23 cellular contexts compared by ENCODE assay signal in the genomic region with DNA sequence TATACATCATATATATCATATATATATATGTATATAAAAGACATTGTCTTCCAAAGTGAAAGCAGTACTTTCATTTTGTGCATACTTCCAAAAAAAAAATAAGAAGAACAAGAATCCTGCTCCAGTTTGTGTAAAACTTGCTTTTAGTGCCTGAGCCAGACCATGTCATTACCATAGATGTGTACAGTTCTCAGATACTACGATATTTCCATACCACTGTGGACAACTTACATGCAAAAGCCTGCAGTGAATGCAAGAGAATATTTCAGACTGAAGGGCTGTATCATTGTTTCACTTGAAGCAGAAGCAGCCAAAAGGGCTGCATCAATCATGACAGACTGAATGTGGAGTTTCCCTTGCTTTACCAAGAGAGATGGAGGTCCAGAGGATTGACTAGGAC.
"Had no signal": no experiment of that assay in that cellular context is flagged by ENCODE, and none has a peak within 500 bp of the region (broad histone marks: within the 10 kb centered on the region; RNA-seq: fewer than 3 reads in every experiment).

No MANE protein-coding gene starts in this region.

- H3K27ac ChIP-seq: adrenal gland, foreskin keratinocyte, lower lobe of right lung, thoracic aorta, upper lobe of right lung had no signal

- DNase-seq: activated CD4-positive, alpha-beta T cell treated with anti-CD3 and anti-CD28 coated beads, Interleukin-2, amount 50 U/mL, for 48 hours; activated effector memory CD4-positive, alpha-beta T cell treated with anti-CD3 and anti-CD28 coated beads, Interleukin-2, amount 50 U/mL, for 16 hours; activated naive CD4-positive, alpha-beta T cell treated with anti-CD3 and anti-CD28 coated beads, Interleukin-2, amount 10 ng/mL, durations not matched to agents 7 days and 5 days; activated T-cell treated with anti-CD3 and anti-CD28 coated beads, Interleukin-2, amount 50 U/mL, for 72 hours; adrenal gland; effector memory CD4-positive, alpha-beta T cell; foreskin keratinocyte; lower lobe of right lung; mesendoderm; mucosa of descending colon; occipital lobe; stimulated activated CD4-positive, alpha-beta T cell treated with anti-CD3 and anti-CD28 coated beads, Interleukin-2, amount 100 ng/mL, for 48 hours; stimulated activated CD8-positive, alpha-beta memory T cell treated with anti-CD3 and anti-CD28 coated beads, Interleukin-4, amount 100 ng/mL, for 48 hours; stimulated activated naive B cell treated with anti-CD40 and anti-IgM and Interleukin-4, amounts not matched to agents 10 μg/mL and 1 μg/mL and 100 μg/mL, for 72 hours; T1000; upper lobe of right lung had no signal

- H3K27me3 ChIP-seq: adrenal gland, foreskin keratinocyte, upper lobe of right lung had no signal

- FAIRE-seq: astrocyte, keratinocyte had no signal

- H3K36me3 Mint-ChIP-seq: activated naive CD4-positive, alpha-beta T cell treated with anti-CD3 and anti-CD28 coated beads, Interleukin-2, amount 10 ng/mL, durations not matched to agents 7 days and 5 days; stimulated activated naive B cell treated with anti-CD40 and anti-IgM and Interleukin-4, amounts not matched to agents 10 μg/mL and 1 μg/mL and 100 μg/mL, for 72 hours; WTC11 had no signal

- ATAC-seq: foreskin keratinocyte; left lobe of liver; lower lobe of right lung; mucosa of descending colon; stimulated activated naive B cell treated with anti-CD40 and anti-IgM and Interleukin-4, amounts not matched to agents 10 μg/mL and 1 μg/mL and 100 μg/mL, for 72 hours; upper lobe of right lung; WTC11 had no signal

- H3K4me3 ChIP-seq: adrenal gland, lower lobe of right lung, mucosa of descending colon, thoracic aorta, upper lobe of right lung had no signal

- H3K36me3 ChIP-seq: adrenal gland, lower lobe of right lung, thoracic aorta, upper lobe of right lung had no signal

- H3K4me1 ChIP-seq: adrenal gland, foreskin keratinocyte, lower lobe of right lung, upper lobe of right lung had no signal

- H3K9me3 Mint-ChIP-seq: T-helper 1 cell treated with Interleukin-12 subunit alpha and Interleukin-12 subunit beta and Interleukin-4 antibody, amounts not matched to agents 30 μg/mL and 1 μg/mL, for 36 hours had no signal

- H3K27me3 Mint-ChIP-seq: activated naive CD4-positive, alpha-beta T cell treated with anti-CD3 and anti-CD28 coated beads, Interleukin-2, amount 10 ng/mL, durations not matched to agents 7 days and 5 days; central memory CD8-positive, alpha-beta T cell; stimulated activated naive B cell treated with anti-CD40 and anti-IgM and Interleukin-4, amounts not matched to agents 10 μg/mL and 1 μg/mL and 100 μg/mL, for 72 hours had no signal

- H3K9me3 ChIP-seq: lower lobe of right lung, mucosa of descending colon, thoracic aorta, upper lobe of right lung had no signal

- H3K4me3 Mint-ChIP-seq: activated naive CD4-positive, alpha-beta T cell treated with anti-CD3 and anti-CD28 coated beads, Interleukin-2, amount 10 ng/mL, durations not matched to agents 7 days and 5 days; activated T-cell treated with anti-CD3 and anti-CD28 coated beads, Interleukin-2, amount 50 U/mL, for 72 hours; central memory CD8-positive, alpha-beta T cell; stimulated activated naive B cell treated with anti-CD40 and anti-IgM and Interleukin-4, amounts not matched to agents 10 μg/mL and 1 μg/mL and 100 μg/mL, for 72 hours; T-helper 1 cell treated with Interleukin-12 subunit alpha and Interleukin-12 subunit beta and Interleukin-4 antibody, amounts not matched to agents 30 μg/mL and 1 μg/mL, for 36 hours; WTC11 had no signal

- H3K4me1 Mint-ChIP-seq: activated naive CD4-positive, alpha-beta T cell treated with anti-CD3 and anti-CD28 coated beads, Interleukin-2, amount 10 ng/mL, durations not matched to agents 7 days and 5 days; central memory CD8-positive, alpha-beta T cell; stimulated activated naive B cell treated with anti-CD40 and anti-IgM and Interleukin-4, amounts not matched to agents 10 μg/mL and 1 μg/mL and 100 μg/mL, for 72 hours; WTC11 had no signal

- H3K27ac Mint-ChIP-seq: activated naive CD4-positive, alpha-beta T cell treated with anti-CD3 and anti-CD28 coated beads, Interleukin-2, amount 10 ng/mL, durations not matched to agents 7 days and 5 days; activated T-cell treated with anti-CD3 and anti-CD28 coated beads, Interleukin-2, amount 50 U/mL, for 72 hours; stimulated activated naive B cell treated with anti-CD40 and anti-IgM and Interleukin-4, amounts not matched to agents 10 μg/mL and 1 μg/mL and 100 μg/mL, for 72 hours; T-helper 1 cell treated with Interleukin-12 subunit alpha and Interleukin-12 subunit beta and Interleukin-4 antibody, amounts not matched to agents 30 μg/mL and 1 μg/mL, for 36 hours; WTC11 had no signal
